Comparison of ENCODE assay signal across 10 cellular contexts in the genomic region with DNA sequence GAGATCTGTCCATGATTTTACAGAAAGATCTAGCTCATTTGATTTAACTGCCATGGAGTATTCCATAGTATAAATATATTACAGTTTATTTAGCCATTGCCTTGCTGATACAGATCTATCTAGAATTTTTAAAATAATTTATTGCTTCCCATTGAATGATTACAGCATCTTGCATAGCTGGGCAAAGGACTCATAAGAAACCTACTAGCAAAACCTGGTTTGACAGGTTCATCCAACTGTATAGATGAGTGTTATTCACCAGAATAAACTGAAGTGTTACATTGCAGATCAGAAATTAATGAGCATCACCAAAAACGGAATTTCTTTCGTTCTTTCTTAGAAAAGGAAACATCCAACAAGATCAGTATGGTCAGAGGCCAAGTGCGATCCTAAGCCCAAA.
"Had no signal": no experiment of that assay in that cellular context is flagged by ENCODE, and none has a peak within 500 bp of the region (broad histone marks: within the 10 kb centered on the region; RNA-seq: fewer than 3 reads in every experiment).

No MANE protein-coding gene starts in this region.

- H3K4me3 ChIP-seq: heart left ventricle, prostate gland, right lobe of liver, suprapubic skin, upper lobe of right lung had no signal

- ATAC-seq: heart left ventricle had no signal

- H3K9me3 ChIP-seq: heart left ventricle, prostate gland, right lobe of liver, suprapubic skin, upper lobe of right lung had no signal

- H3K36me3 ChIP-seq: heart left ventricle, prostate gland, right lobe of liver, suprapubic skin, upper lobe of right lung, WERI-Rb-1 had no signal

- H3K27ac ChIP-seq: heart left ventricle, prostate gland, right lobe of liver, suprapubic skin, upper lobe of right lung, WERI-Rb-1 had no signal

- H3K27me3 ChIP-seq: heart left ventricle, right lobe of liver, suprapubic skin, upper lobe of right lung had no signal

- H3K9me3 Mint-ChIP-seq: naive thymus-derived CD4-positive, alpha-beta T cell had no signal

- DNase-seq: foreskin melanocyte, heart left ventricle, occipital lobe, right lobe of liver, SHP77 treated with DMSO at 0.1 percent for 48 hours, upper lobe of right lung, WERI-Rb-1 had no signal

- H3K27me3 Mint-ChIP-seq: naive thymus-derived CD4-positive, alpha-beta T cell had no signal

- H3K4me1 ChIP-seq: heart left ventricle, prostate gland, right lobe of liver, upper lobe of right lung had no signal
